Comparison of ENCODE assay signal across 8 cellular contexts in genomic region chr1:61082336-61083013, GRCh38. TPM values are rescaled to one million over a fixed set of nuclear protein-coding genes. Genes with fewer than 3 reads are reported as not detected.
DNase-seq lines count a peak whose midpoint lies in the region; ATAC-seq and TF ChIP-seq lines count a peak whose summit lies in the region.

NFIA (plus strand) TSS chr1:61082561.

- peak within 1 kb of the TSS; percentile 44 for H2AK9ac ChIP-seq in IMR-90 (replicated peaks; ENCODE audit: low read depth, low read length, poor library complexity)

- no peaks in the 10 kb centered on the region for H3K9me3 ChIP-seq in IMR-90 (ENCODE audit: control insufficient read depth, insufficient read depth, low read length)
- H3K9me3 ChIP-seq in SK-N-MC (ENCODE audit: low read depth, low read length): no peaks in the 10 kb centered on the region
- no peaks in the 10 kb centered on the region for H3K9me3 ChIP-seq in right cardiac atrium (ENCODE audit: control insufficient read depth, low read length)

- no peak within 1 kb of the TSS for H2BK120ac ChIP-seq in IMR-90 (ENCODE audit: low read depth, low read length)

- dilution Hi-C loops in IMR-90 (cut with HindIII; ENCODE audit: low sequenced_read_pairs, unreplicated experiment): no loop called here

- H2AFZ ChIP-seq in IMR-90 (replicated peaks; ENCODE audit: low read length, poor library complexity): peak within 1 kb of the TSS; percentile 88

- H4K5ac ChIP-seq in IMR-90 (ENCODE audit: low read depth, low read length): no peak within 1 kb of the TSS

- no peak within 1 kb of the TSS for H2BK5ac ChIP-seq in IMR-90 (ENCODE audit: low read depth, low read length, poor library complexity, severe bottlenecking)

- H3K23ac ChIP-seq in IMR-90 (ENCODE audit: low read depth, low read length): no peak within 1 kb of the TSS

- H4K8ac ChIP-seq in IMR-90 (ENCODE audit: low read depth in 2 of 2, low read length in 2 of 2): peak within 1 kb of the TSS in 1 of 2 experiments; percentile 37; a peak in 1 of 4 replicates

- H4K20me1 ChIP-seq in IMR-90 (ENCODE audit: insufficient read depth, low read length): no peaks in the 10 kb centered on the region

- H3K4me2 ChIP-seq in IMR-90 (ENCODE audit: low read depth, low read length): peak within 1 kb of the TSS; percentile 91

- H3K56ac ChIP-seq in IMR-90 (ENCODE audit: extremely low read depth, insufficient read depth, low read length): no peak within 1 kb of the TSS

- DNase-seq in IMR-90 (peak; percentile 50), SK-N-MC (ENCODE audit: low read depth, low spot score) (no peak), astrocyte of the hippocampus (ENCODE audit: low read depth, low spot score) (peak; percentile 62), right cardiac atrium (peak; percentile 60 to 84 (median 78)), posterior cingulate gyrus (peak; percentile 19 to 91 (median 49)), amniotic stem cell (lab: John Stamatoyannopoulos, UW) (no peak), NCI-H146 treated with DMSO at 0.1 percent for 48 hours (lab: John Stamatoyannopoulos, UW; ENCODE audit: unreplicated experiment) (no peak)

- no peak within 1 kb of the TSS for H2AK5ac ChIP-seq in IMR-90 (ENCODE audit: low read depth, low read length)

- no peaks in the 10 kb centered on the region for H3K36me3 ChIP-seq in IMR-90 (ENCODE audit: control insufficient read depth, insufficient read depth, low read length)
- peaks cover under 1% of the 10 kb centered on the region; the same call in 1 of the 2 replicates for H3K36me3 ChIP-seq in SK-N-MC (ENCODE audit: insufficient read depth, low read length)

- no TSS peak for BruUV-seq in IMR-90 (replicated peaks; lab: Mats Ljungman, UMichigan)

- no peaks in the 10 kb centered on the region for H3K9me1 ChIP-seq in IMR-90 (ENCODE audit: insufficient read depth, low read length)

- 0% methylated on average over 3 of the region's 69 CpGs; no CpG with 5 or more reads in 1 of the 2 experiments for WGBS in IMR-90 (ENCODE audit: extremely low coverage in 2 of 2, insufficient read length in 1 of 2), 2 experiments
- under 1% methylated on average over 60 of the region's 69 CpGs for WGBS in right cardiac atrium

- H3K27me3 ChIP-seq in IMR-90 (ENCODE audit: control insufficient read depth, insufficient read depth, low read length) (no peaks in the 10 kb centered on the region), right cardiac atrium (ENCODE audit: control insufficient read depth, insufficient read depth) (no peaks in the 10 kb centered on the region)

- peak within 1 kb of the TSS; percentile 65 for H3K4me3 ChIP-seq in IMR-90 (ENCODE audit: insufficient read depth, low read depth, low read length)
- H3K4me3 ChIP-seq in SK-N-MC: peak within 1 kb of the TSS; percentile 90
- peak within 1 kb of the TSS; percentile 98 for H3K4me3 ChIP-seq in right cardiac atrium (ENCODE audit: low read length)

- H2BK15ac ChIP-seq in IMR-90 (ENCODE audit: low read depth, low read length): no peak within 1 kb of the TSS

- in situ Hi-C loops in IMR-90 (cut with MboI; ENCODE audit: low sequenced_read_pairs): no loop called here

- no peak within 1 kb of the TSS; the same call in 1 of the 2 replicates for H3K18ac ChIP-seq in IMR-90 (ENCODE audit: low read depth, low read length)

- no peak for TF ChIP-seq CTCF in C4-2B (conservative IDR thresholded peaks at IDR 0.05)
- TF ChIP-seq CTCF in IMR-90 (conservative IDR thresholded peaks at IDR 0.05; ENCODE audit: low read depth, low read length): no peak

- TF ChIP-seq RAD21 in IMR-90 (IDR thresholded peaks at IDR 0.05; ENCODE audit: low read length): no peak

- H3K14ac ChIP-seq in IMR-90 (replicated peaks; ENCODE audit: low read depth, low read length): no peak within 1 kb of the TSS

- no peak for TF ChIP-seq POLR2A in IMR-90 (IDR thresholded peaks at IDR 0.05; ENCODE audit: low read depth, low read length)

- CTCF ChIA-PET in IMR-90 (lab: Yijun Ruan, JAX): interaction anchor here (0.9 kb wide), 1 partner anchor 255 kb away, joined by 3 read pairs; no protein-coding TSS in a partner anchor

- ATAC-seq in IMR-90 (ENCODE audit: low read depth) (peak; percentile 57), right cardiac atrium (peak; percentile 41 to 45)

- POLR2A ChIA-PET in IMR-90 (lab: Charles Lee; ENCODE audit: unreplicated experiment): no interaction called here

- H2BK20ac ChIP-seq in IMR-90 (ENCODE audit: low read depth, low read length): no peak within 1 kb of the TSS

- no peak within 1 kb of the TSS for H3K4ac ChIP-seq in IMR-90 (ENCODE audit: low read depth, low read length)

- intact Hi-C loops in IMR-90 (cut with micrococcal nuclease): no loop called here
- intact Hi-C loops in right cardiac atrium (cut with DNase I): loop anchor here in 3 of 4 donors (2.0 to 10.0 kb wide), 5 partner anchors 30 to 372 kb away; no protein-coding TSS in a partner anchor
- intact Hi-C loops in posterior cingulate gyrus (cut with DNase I): loop anchor here (5.0 kb wide), 2 partner anchors 100 to 190 kb away; no protein-coding TSS in a partner anchor

- H3K4me1 ChIP-seq in IMR-90 (ENCODE audit: control insufficient read depth, insufficient read depth, low read length) (no peaks in the 10 kb centered on the region), right cardiac atrium (ENCODE audit: control insufficient read depth, insufficient read depth, low read length) (peaks cover 8% of the 10 kb centered on the region)

- H3K79me1 ChIP-seq in IMR-90 (ENCODE audit: low read depth in 1 of 2, low read length in 2 of 2): no peaks in the 10 kb centered on the region

- H3K27ac ChIP-seq in C4-2B (peak within 1 kb of the TSS; percentile 98), IMR-90 (ENCODE audit: insufficient read depth, low read length) (peak within 1 kb of the TSS; percentile 17; the same call in 1 of the 2 replicates), SK-N-MC (peak within 1 kb of the TSS; percentile 51; the same call in 1 of the 2 replicates), right cardiac atrium (ENCODE audit: low read length) (peak within 1 kb of the TSS; percentile 99)

- H4K91ac ChIP-seq in IMR-90 (ENCODE audit: insufficient read depth, low read depth, low read length): no peak within 1 kb of the TSS

- H3K9ac ChIP-seq in IMR-90 (ENCODE audit: low read depth, low read length): peak within 1 kb of the TSS; percentile 30
- H3K9ac ChIP-seq in SK-N-MC (ENCODE audit: insufficient read length): peak within 1 kb of the TSS; percentile 71

TF ChIP-seq in IMR-90, 13 proteins besides CTCF, POLR2A, EP300 and RAD21:
- TF ChIP-seq MAZ (IDR thresholded peaks at IDR 0.05; ENCODE audit: borderline replicate concordance, low read depth, low read length) (no peak), RFX5 (IDR thresholded peaks at IDR 0.05; ENCODE audit: low read depth, low read length) (no peak), FOS (IDR thresholded peaks at IDR 0.05; ENCODE audit: low read depth, low read length) (no peak), MXI1 (IDR thresholded peaks at IDR 0.05; ENCODE audit: borderline replicate concordance, low read depth, low read length) (no peak), CEBPB (IDR thresholded peaks at IDR 0.05; ENCODE audit: low read depth, low read length) (no peak), BHLHE40 (IDR thresholded peaks at IDR 0.05; ENCODE audit: low read depth, low read length) (no peak), NFE2L2 (IDR thresholded peaks at IDR 0.05; ENCODE audit: low read depth, low read length) (no peak), CHD1 (IDR thresholded peaks at IDR 0.05; ENCODE audit: low read depth, low read length) (no peak), RCOR1 (IDR thresholded peaks at IDR 0.05; ENCODE audit: insufficient replicate concordance, low read length) (no peak), SMC3 (IDR thresholded peaks at IDR 0.05; ENCODE audit: low read depth, low read length) (no peak)
- TF ChIP-seq, protein P1, sequence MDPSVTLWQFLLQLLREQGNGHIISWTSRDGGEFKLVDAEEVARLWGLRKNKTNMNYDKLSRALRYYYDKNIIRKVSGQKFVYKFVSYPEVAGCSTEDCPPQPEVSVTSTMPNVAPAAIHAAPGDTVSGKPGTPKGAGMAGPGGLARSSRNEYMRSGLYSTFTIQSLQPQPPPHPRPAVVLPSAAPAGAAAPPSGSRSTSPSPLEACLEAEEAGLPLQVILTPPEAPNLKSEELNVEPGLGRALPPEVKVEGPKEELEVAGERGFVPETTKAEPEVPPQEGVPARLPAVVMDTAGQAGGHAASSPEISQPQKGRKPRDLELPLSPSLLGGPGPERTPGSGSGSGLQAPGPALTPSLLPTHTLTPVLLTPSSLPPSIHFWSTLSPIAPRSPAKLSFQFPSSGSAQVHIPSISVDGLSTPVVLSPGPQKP (IDR thresholded peaks at IDR 0.05; ENCODE audit: borderline replicate concordance, low read depth, low read length): no peak
TF ChIP-seq in IMR-90: peak in this region for 0.

RNA-seq across cellular contexts. Expression of gene NFIA, which starts in this region (rescaled TPM):
- total RNA-seq in IMR-90 (2012; rRNA removed) (2.2 TPM in 2 replicates), right cardiac atrium (100 to 1,000 TPM; 108 to 127 (median 113) TPM)
- polyA plus RNA-seq in IMR-90 (2012; rRNA removed) (1.6 and 1.8 TPM in 2 replicates), right cardiac atrium (15.9 TPM)
- 0.60 and 1.2 TPM in 2 replicates for polyA plus RNA-seq in IMR-90 (2012; cell fraction: cytosol; rRNA removed)
- polyA plus RNA-seq in IMR-90 (2012; cell fraction: nucleus; rRNA removed; ENCODE audit: low replicate concordance): 0.83 and 1.2 TPM in 2 replicates

Comparison
In these comparisons a context has a peak if more than half of its experiments do, and no peak if none do; other contexts are left out.
1. RNA of gene NFIA (total RNA-seq): 108 to 127 TPM in right cardiac atrium; 2.2 TPM in IMR-90; every median in the first group is over 10 times any median in the second.
2. H3K27ac ChIP-seq: peak in every context shown above with its lines; median percentile 99 in right cardiac atrium; 98 in C4-2B; 51 in SK-N-MC; 17 in IMR-90.
3. DNase-seq: peak in IMR-90 (single experiment), astrocyte of the hippocampus (single experiment), right cardiac atrium (3 of 3) and posterior cingulate gyrus (10 of 10); none in SK-N-MC (single experiment), amniotic stem cell (single experiment) and NCI-H146 treated with DMSO at 0.1 percent for 48 hours (single experiment).
4. Peak in every context shown above with its lines, with median percentiles within 50 percentile points of each other: H3K4me3 ChIP-seq.